In genomic region chr3:113153499-113154107, GRCh38 we compare ENCODE assay signal across 13 cellular contexts. TPM values are rescaled to one million over a fixed set of nuclear protein-coding genes. Genes with fewer than 3 reads are reported as not detected.
DNase-seq lines count a peak whose midpoint lies in the region; ATAC-seq and TF ChIP-seq lines count a peak whose summit lies in the region.
"Had no signal": no experiment of that assay in that cellular context is flagged by ENCODE, and none has a peak within 500 bp of the region (broad histone marks: within the 10 kb centered on the region; RNA-seq: fewer than 3 reads in every experiment).

No MANE protein-coding gene starts in this region.

- 68 to 88% methylated on average over 2 to 3 of the region's 3 CpGs for WGBS in endodermal cell (ENCODE audit: insufficient coverage in 1 of 2, insufficient read length in 1 of 2), 2 experiments

- peak overlapping the region; percentile 32 for H3K27ac ChIP-seq in endodermal cell (ENCODE audit: low read depth, low read length)
- H3K27ac ChIP-seq: dorsolateral prefrontal cortex had no signal

- DNase-seq in EH (ENCODE audit: low read depth) (peak; percentile 24), endodermal cell (no peak), SKM-1 treated with dmso at 0.1 percent for 144 hours (lab: John Stamatoyannopoulos, UW; ENCODE audit: unreplicated experiment) (no peak), islet precursor cell (no peak), SHP77 (lab: John Stamatoyannopoulos, UW) (no peak)
- DNase-seq: dorsolateral prefrontal cortex; naive B cell; stimulated activated CD4-positive, alpha-beta T cell treated with anti-CD3 and anti-CD28 coated beads, Interleukin-4, amount 100 ng/mL, for 4 hours had no signal

- H3K27me3 Mint-ChIP-seq in endodermal cell (ENCODE audit: insufficient read depth), result no peaks in the 10 kb centered on the region
- H3K27me3 Mint-ChIP-seq: naive B cell had no signal

- no peaks in the 10 kb centered on the region for H3K9me3 Mint-ChIP-seq in endodermal cell
- H3K9me3 Mint-ChIP-seq: activated T-helper 2 cell treated with anti-CD3 and anti-CD28 coated beads, Interferon-gamma antibody, Interleukin-2, Interleukin-4, amounts not matched to agents 10 μg/mL and 5 μg/mL and 100 μg/mL, durations not matched to agents 14 hours and 24 hours and 36 hours; naive B cell had no signal

- H3K4me3 Mint-ChIP-seq in endodermal cell, result no peak overlapping the region
- H3K4me3 Mint-ChIP-seq: naive B cell had no signal

- H3K4me1 Mint-ChIP-seq in endodermal cell, result peaks cover 6% of the 10 kb centered on the region
- H3K4me1 Mint-ChIP-seq: naive B cell had no signal

- no peak overlapping the region for H3K27ac Mint-ChIP-seq in endodermal cell
- H3K27ac Mint-ChIP-seq: activated T-helper 2 cell treated with anti-CD3 and anti-CD28 coated beads, Interferon-gamma antibody, Interleukin-2, Interleukin-4, amounts not matched to agents 10 μg/mL and 5 μg/mL and 100 μg/mL, durations not matched to agents 14 hours and 24 hours and 36 hours; naive B cell had no signal

- no peaks in the 10 kb centered on the region for H3K27me3 ChIP-seq in endodermal cell (ENCODE audit: control insufficient read depth, insufficient read depth, low read length, poor library complexity, severe bottlenecking)
- H3K27me3 ChIP-seq: dorsolateral prefrontal cortex had no signal

- H3K36me3 ChIP-seq in endodermal cell (ENCODE audit: control insufficient read depth, insufficient read depth, low read length), result no peaks in the 10 kb centered on the region

- H3K4me3 ChIP-seq in endodermal cell (ENCODE audit: low read length), result no peak overlapping the region
- H3K4me3 ChIP-seq: dorsolateral prefrontal cortex had no signal

- no peak overlapping the region for H3K9ac ChIP-seq in endodermal cell (ENCODE audit: extremely low read depth, low read length, poor library complexity, severe bottlenecking)

- no peaks in the 10 kb centered on the region for H3K4me1 ChIP-seq in endodermal cell (ENCODE audit: control insufficient read depth, insufficient read depth, low read length)

- no peaks in the 10 kb centered on the region for H3K36me3 Mint-ChIP-seq in endodermal cell (ENCODE audit: low read depth)
- H3K36me3 Mint-ChIP-seq: naive B cell had no signal

- no peaks in the 10 kb centered on the region for H3K9me3 ChIP-seq in endodermal cell (ENCODE audit: control insufficient read depth, low read length)

- ATAC-seq in GM21381 (IDR thresholded peaks at IDR 0.05; ENCODE audit: unreplicated experiment), result peak; percentile 76
- peak; percentile 82 for ATAC-seq in HG03095 (IDR thresholded peaks at IDR 0.05; ENCODE audit: unreplicated experiment)
- ATAC-seq in GM19328 (IDR thresholded peaks at IDR 0.05; ENCODE audit: unreplicated experiment), result no peak

- no peak for TF ChIP-seq CTCF in endodermal cell (conservative IDR thresholded peaks at IDR 0.05)

RNA-seq across cellular contexts. Expression of gene BOC, which starts 57.8 kb away (rescaled TPM):
- 10 to 100 TPM in 1 of 2 donors, 1 to 10 TPM in 1; 9.8 to 12.3 TPM for total RNA-seq in endodermal cell
- polyA plus RNA-seq in endodermal cell (2013, experiment 1 of 2), result 207 TPM
- polyA plus RNA-seq in endodermal cell (2013, experiment 2 of 2), result 163 TPM
- total RNA-seq: G401 had no signal
